In the genomic region with DNA sequence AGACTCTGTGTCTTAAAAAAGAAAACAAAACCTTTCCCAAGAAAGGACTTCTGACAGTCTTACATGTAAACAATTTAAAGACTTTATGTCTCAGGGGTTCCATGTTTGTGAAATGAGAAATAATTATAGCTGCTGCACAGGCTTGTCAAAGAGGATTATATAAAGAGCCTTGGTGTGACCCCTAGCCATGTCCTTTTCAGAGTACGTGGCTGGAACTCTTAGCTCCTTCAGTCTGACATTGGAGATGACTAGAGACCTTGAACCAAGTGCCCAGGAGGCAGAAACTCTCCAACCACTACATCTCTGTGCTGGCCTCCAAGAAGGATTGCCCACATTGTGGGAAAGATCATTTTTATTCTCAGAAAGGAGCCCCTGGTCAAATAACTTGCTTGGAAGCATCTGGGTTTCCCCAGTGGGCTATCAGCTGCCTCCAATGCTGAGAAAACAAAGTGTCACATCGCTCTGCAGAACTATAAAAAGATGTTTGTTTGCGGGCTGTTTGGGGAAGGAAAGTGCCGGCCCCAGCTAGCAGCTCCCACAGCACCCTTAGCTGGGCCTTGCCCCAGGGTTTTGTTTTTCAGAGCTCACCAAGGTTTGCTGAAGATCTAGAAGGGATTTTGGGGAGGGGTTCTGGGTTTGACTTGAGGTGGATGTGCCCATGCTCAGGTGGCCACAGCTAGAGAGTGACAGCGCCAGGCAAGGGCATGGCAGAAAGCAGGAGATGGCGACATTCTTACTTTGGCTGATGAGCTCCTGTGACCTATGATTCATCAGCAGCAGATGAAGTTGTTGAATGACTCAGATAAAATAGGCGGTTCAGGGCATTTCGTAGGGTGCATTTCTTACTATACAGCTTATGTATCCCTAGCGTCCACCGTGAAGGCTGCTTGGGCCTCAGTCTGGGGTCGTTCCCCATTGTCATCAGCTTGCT, we compare ENCODE assay signal across 8 cellular contexts. TPM values are rescaled to one million over a fixed set of nuclear protein-coding genes. Genes with fewer than 3 reads are reported as not detected.
DNase-seq lines count a peak whose midpoint lies in the region; ATAC-seq and TF ChIP-seq lines count a peak whose summit lies in the region.
"Not testable (repeated sequence)": the region's sequence is repeated elsewhere in the genome, so short reads cannot be mapped to it uniquely, and the experiment has no call there.

No MANE protein-coding gene starts in this region.

- peaks cover 0 to 11% (median 2%) of the 10 kb centered on the region in 7 donors for H3K9me3 Mint-ChIP-seq in CD14-positive monocyte
- not testable (repeated sequence) for H3K9me3 Mint-ChIP-seq in activated naive CD8-positive, alpha-beta T cell treated with anti-CD3 and anti-CD28 coated beads for 36 hours

- not testable (repeated sequence) for H3K9ac ChIP-seq in SU-DHL-6 (ENCODE audit: low read length)

- H3K4me2 ChIP-seq in SU-DHL-6 (ENCODE audit: low read depth, low read length, poor library complexity, severe bottlenecking): peak overlapping the region; percentile 27

- peaks cover 25% of the 10 kb centered on the region for H3K4me1 Mint-ChIP-seq in CD14-positive monocyte
- H3K4me1 Mint-ChIP-seq in activated naive CD8-positive, alpha-beta T cell treated with anti-CD3 and anti-CD28 coated beads for 36 hours: peaks cover 19% of the 10 kb centered on the region

- H3K79me2 ChIP-seq in SU-DHL-6 (ENCODE audit: insufficient read depth, low read length): peaks cover 14% of the 10 kb centered on the region; the same call in 1 of the 2 replicates

- not testable (repeated sequence) for H3K4me3 ChIP-seq in SU-DHL-6 (ENCODE audit: insufficient read depth, low read length, poor library complexity, severe bottlenecking)

- not testable (repeated sequence) for H3K36me3 ChIP-seq in SU-DHL-6 (ENCODE audit: low read length)

- not testable (repeated sequence) for H3K9me2 ChIP-seq in SU-DHL-6 (replicated peaks; ENCODE audit: insufficient read depth, low read length)

- H3K27me3 Mint-ChIP-seq in CD14-positive monocyte (ENCODE audit: low read depth in 3 of 3): peaks cover 27 to 57% (median 31%) of the 10 kb centered on the region in 3 donors
- not testable (repeated sequence) for H3K27me3 Mint-ChIP-seq in activated naive CD8-positive, alpha-beta T cell treated with anti-CD3 and anti-CD28 coated beads for 36 hours

- TF ChIP-seq CTCF in CD14-positive monocyte (IDR thresholded peaks at IDR 0.05); SU-DHL-6 (IDR thresholded peaks at IDR 0.05; ENCODE audit: insufficient read depth, low read length, poor library complexity, severe bottlenecking): not testable (repeated sequence)

- H3K27ac Mint-ChIP-seq in CD14-positive monocyte: peak overlapping the region; percentile 76 to 96 (median 86)
- peak overlapping the region; percentile 45 for H3K27ac Mint-ChIP-seq in activated naive CD8-positive, alpha-beta T cell treated with anti-CD3 and anti-CD28 coated beads for 36 hours

- not testable (repeated sequence) for H4K20me1 ChIP-seq in SU-DHL-6 (ENCODE audit: low read depth, low read length)

- H3K27ac ChIP-seq in SU-DHL-6 (ENCODE audit: low read depth, low read length) (peak overlapping the region; percentile 67), layer of hippocampus (ENCODE audit: low read depth, low read length) (peak overlapping the region; percentile 38)

- intact Hi-C loops in CD14-positive monocyte (cut with micrococcal nuclease): not testable (repeated sequence)

- peak overlapping the region in 1 of 2 donors; percentile 26 for H3K4me3 Mint-ChIP-seq in CD14-positive monocyte
- not testable (repeated sequence) for H3K4me3 Mint-ChIP-seq in activated naive CD8-positive, alpha-beta T cell treated with anti-CD3 and anti-CD28 coated beads for 36 hours

- DNase-seq in CD14-positive monocyte (ENCODE audit: low spot score): peak; percentile 68
- DNase-seq in M059J (ENCODE audit: low read depth): peak; percentile 73
- DNase-seq in activated naive CD8-positive, alpha-beta T cell treated with anti-CD3 and anti-CD28 coated beads for 36 hours: not testable (repeated sequence)
- DNase-seq in stimulated activated CD8-positive, alpha-beta memory T cell treated with anti-CD3 and anti-CD28 coated beads, Interleukin-4, amount 100 ng/mL, for 48 hours: peak; percentile 41

- H3K27me3 ChIP-seq in SU-DHL-6 (ENCODE audit: low read length); layer of hippocampus (ENCODE audit: control insufficient read depth, insufficient read depth, low read length): not testable (repeated sequence)

- peak; percentile 48 for ATAC-seq in GM21576 (IDR thresholded peaks at IDR 0.05; ENCODE audit: unreplicated experiment)
- ATAC-seq in esophagus mucosa: peak; percentile 90

- not testable (repeated sequence) for H3K9me3 ChIP-seq in SU-DHL-6 (ENCODE audit: insufficient read depth, low read length)

- H2AFZ ChIP-seq in SU-DHL-6 (ENCODE audit: low read depth, low read length, severe bottlenecking): not testable (repeated sequence)

- H3K36me3 Mint-ChIP-seq in CD14-positive monocyte: peaks cover 59 to 61% of the 10 kb centered on the region in 2 donors
- peaks cover 15% of the 10 kb centered on the region for H3K36me3 Mint-ChIP-seq in activated naive CD8-positive, alpha-beta T cell treated with anti-CD3 and anti-CD28 coated beads for 36 hours

- H3F3A ChIP-seq in SU-DHL-6 (ENCODE audit: insufficient read depth): peaks cover 16% of the 10 kb centered on the region

RNA-seq across cellular contexts. Expression of a gene that starts 6.9 kb away (rescaled TPM):
- polyA plus RNA-seq in CD14-positive monocyte: 1 to 10 TPM; 1.8 to 2.7 TPM
- 6.5 and 8.3 TPM in 2 replicates for total RNA-seq in M059J (2014; rRNA removed; shearing (Covaris generic))
- 1 to 10 TPM; 3.5 to 4.3 TPM for total RNA-seq in activated naive CD8-positive, alpha-beta T cell treated with anti-CD3 and anti-CD28 coated beads for 36 hours
- 2.1 TPM for total RNA-seq in esophagus mucosa
